In genomic region chr11:2217211-2218081, GRCh38 we compare ENCODE assay signal across 1 cellular context.
TF ChIP-seq lines count a peak whose summit lies in the region.

No MANE protein-coding gene starts in this region.

TF ChIP-seq in HepG2, 621 proteins besides CTCF, POLR2A, EP300 and RAD21:
- TF ChIP-seq MIER2 (CRISPR knock-in tag; IDR thresholded peaks at IDR 0.05) (peak; percentile 90), HNRNPL (IDR thresholded peaks at IDR 0.05; ENCODE audit: low read depth, low read length) (peak; percentile 89), KLF12 (CRISPR knock-in tag; IDR thresholded peaks at IDR 0.05; ENCODE audit: borderline replicate concordance) (no peak), ZSCAN29 (CRISPR knock-in tag; conservative IDR thresholded peaks at IDR 0.05) (no peak), REST (IDR thresholded peaks at IDR 0.05; ENCODE audit: borderline replicate concordance in 1 of 2, low read depth in 1 of 2, low read length in 2 of 2) (peak in 1 of 2 experiments; percentile 90; a peak in 2 of 4 replicates), ZNF776 (CRISPR knock-in tag; IDR thresholded peaks at IDR 0.05) (0 out of 2 replicates have a peak, but pooled peaks have one; percentile 37), SAP130 (CRISPR knock-in tag; IDR thresholded peaks at IDR 0.05; ENCODE audit: low read depth) (peak; percentile 41; the same call in 1 of the 2 replicates), MXI1 (IDR thresholded peaks at IDR 0.05; ENCODE audit: borderline replicate concordance, low read depth, low read length) (peak; percentile 11; the same call in 1 of the 3 replicates), ZNF687 (CRISPR knock-in tag; IDR thresholded peaks at IDR 0.05) (peak; percentile 53), ZBTB10 (CRISPR knock-in tag; IDR thresholded peaks at IDR 0.05; ENCODE audit: borderline replicate concordance) (no peak), ZNF713 (CRISPR knock-in tag; IDR thresholded peaks at IDR 0.05) (no peak)
- TF ChIP-seq, protein P1, sequence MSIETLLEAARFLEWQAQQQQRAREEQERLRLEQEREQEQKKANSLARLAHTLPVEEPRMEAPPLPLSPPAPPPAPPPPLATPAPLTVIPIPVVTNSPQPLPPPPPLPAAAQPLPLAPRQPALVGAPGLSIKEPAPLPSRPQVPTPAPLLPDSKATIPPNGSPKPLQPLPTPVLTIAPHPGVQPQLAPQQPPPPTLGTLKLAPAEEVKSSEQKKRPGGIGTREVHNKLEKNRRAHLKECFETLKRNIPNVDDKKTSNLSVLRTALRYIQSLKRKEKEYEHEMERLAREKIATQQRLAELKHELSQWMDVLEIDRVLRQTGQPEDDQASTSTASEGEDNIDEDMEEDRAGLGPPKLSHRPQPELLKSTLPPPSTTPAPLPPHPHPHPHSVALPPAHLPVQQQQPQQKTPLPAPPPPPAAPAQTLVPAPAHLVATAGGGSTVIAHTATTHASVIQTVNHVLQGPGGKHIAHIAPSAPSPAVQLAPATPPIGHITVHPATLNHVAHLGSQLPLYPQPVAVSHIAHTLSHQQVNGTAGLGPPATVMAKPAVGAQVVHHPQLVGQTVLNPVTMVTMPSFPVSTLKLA (IDR thresholded peaks at IDR 0.05), result peak; percentile 54
- TF ChIP-seq, protein P2, sequence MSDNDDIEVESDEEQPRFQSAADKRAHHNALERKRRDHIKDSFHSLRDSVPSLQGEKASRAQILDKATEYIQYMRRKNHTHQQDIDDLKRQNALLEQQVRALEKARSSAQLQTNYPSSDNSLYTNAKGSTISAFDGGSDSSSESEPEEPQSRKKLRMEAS (IDR thresholded peaks at IDR 0.05), result peak; percentile 74
- TF ChIP-seq, protein P3, sequence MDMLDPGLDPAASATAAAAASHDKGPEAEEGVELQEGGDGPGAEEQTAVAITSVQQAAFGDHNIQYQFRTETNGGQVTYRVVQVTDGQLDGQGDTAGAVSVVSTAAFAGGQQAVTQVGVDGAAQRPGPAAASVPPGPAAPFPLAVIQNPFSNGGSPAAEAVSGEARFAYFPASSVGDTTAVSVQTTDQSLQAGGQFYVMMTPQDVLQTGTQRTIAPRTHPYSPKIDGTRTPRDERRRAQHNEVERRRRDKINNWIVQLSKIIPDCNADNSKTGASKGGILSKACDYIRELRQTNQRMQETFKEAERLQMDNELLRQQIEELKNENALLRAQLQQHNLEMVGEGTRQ (IDR thresholded peaks at IDR 0.05; ENCODE audit: low read depth, low read length), result 0 out of 2 replicates have a peak, but pooled peaks have one; percentile 14
- TF ChIP-seq, protein P3 (CRISPR knock-in tag; IDR thresholded peaks at IDR 0.05; ENCODE audit: borderline replicate concordance), result no peak
